In genomic region chr1:144546274-144547171, GRCh38 we compare ENCODE assay signal across 1 cellular context.
TF ChIP-seq lines count a peak whose summit lies in the region.
"Not testable (repeated sequence)": the region's sequence is repeated elsewhere in the genome, so short reads cannot be mapped to it uniquely, and the experiment has no call there.

No MANE protein-coding gene starts in this region.

TF ChIP-seq in K562, 482 proteins besides CTCF, POLR2A, EP300 and RAD21 (continued from another document and continues in another):
- peak in 1 of 2 experiments; percentile 96; a peak in 2 of 4 replicates for TF ChIP-seq ZNF318 (IDR thresholded peaks at IDR 0.05; ENCODE audit: borderline replicate concordance in 1 of 2, low read depth in 1 of 2)
- TF ChIP-seq ELF1 (tag; IDR thresholded peaks at IDR 0.05): peak; percentile 57; the same call in 1 of the 2 replicates
- TF ChIP-seq NR2F6 (CRISPR knock-in tag; IDR thresholded peaks at IDR 0.05): peak; percentile 93
- TF ChIP-seq THAP7 (CRISPR knock-in tag; IDR thresholded peaks at IDR 0.05): peak; percentile 88
- TF ChIP-seq KLF6 (CRISPR knock-in tag; IDR thresholded peaks at IDR 0.05; ENCODE audit: borderline replicate concordance): 0 out of 2 replicates have a peak, but pooled peaks have one; percentile 31
- TF ChIP-seq SUPT5H (IDR thresholded peaks at IDR 0.05): peak; percentile 99
- TF ChIP-seq MAX (CRISPR knock-in tag; IDR thresholded peaks at IDR 0.05): peak; percentile 66
- peak; percentile 11; the same call in 1 of the 2 replicates for TF ChIP-seq SPI1 (IDR thresholded peaks at IDR 0.05; ENCODE audit: borderline replicate concordance, low read depth, low read length)
- TF ChIP-seq DMBX1 (CRISPR knock-in tag; IDR thresholded peaks at IDR 0.05; ENCODE audit: borderline replicate concordance): 0 out of 2 replicates have a peak, but pooled peaks have one; percentile 54
- TF ChIP-seq FOXK2 (conservative IDR thresholded peaks at IDR 0.05 in 1 of 2, IDR thresholded peaks at IDR 0.05 in 1 of 2; ENCODE audit: low read depth in 2 of 2): peak; percentile 72 to 82; a peak in 3 of 4 replicates
- TF ChIP-seq SNIP1 (IDR thresholded peaks at IDR 0.05; ENCODE audit: low read depth): peak; percentile 54; the same call in 1 of the 2 replicates
- TF ChIP-seq ZNF561 (CRISPR knock-in tag; conservative IDR thresholded peaks at IDR 0.05): 0 out of 2 replicates have a peak, but pooled peaks have one; percentile 32
- TF ChIP-seq ESRRA (IDR thresholded peaks at IDR 0.05; ENCODE audit: borderline replicate concordance, low read depth): peak; percentile 47; the same call in 1 of the 2 replicates
- TF ChIP-seq ZC3H8 (IDR thresholded peaks at IDR 0.05): peak; percentile 98
- TF ChIP-seq MED1 (CRISPR knock-in tag; IDR thresholded peaks at IDR 0.05; ENCODE audit: borderline replicate concordance): peak; percentile 97
- TF ChIP-seq KLF16 (IDR thresholded peaks at IDR 0.05): peak; percentile 42; the same call in 1 of the 2 replicates
- TF ChIP-seq LEF1 (IDR thresholded peaks at IDR 0.05): 0 out of 2 replicates have a peak, but pooled peaks have one; percentile 19
- TF ChIP-seq NONO (IDR thresholded peaks at IDR 0.05; ENCODE audit: low read depth in 2 of 2, low read length in 1 of 2): peak; percentile 41 to 68; a peak in 3 of 4 replicates
- TF ChIP-seq GTF2F1 (IDR thresholded peaks at IDR 0.05; ENCODE audit: low read depth, low read length): peak; percentile 99
- peak; percentile 29 for TF ChIP-seq TAF1 (IDR thresholded peaks at IDR 0.05; ENCODE audit: control insufficient read depth, extremely low read depth, insufficient read depth, low read length, severe bottlenecking)
- TF ChIP-seq E2F6 (IDR thresholded peaks at IDR 0.05; ENCODE audit: borderline replicate concordance in 1 of 2, extremely low read depth in 1 of 2, insufficient read depth in 1 of 2, insufficient read length in 1 of 2, low read depth in 1 of 2, low read length in 1 of 2, poor library complexity in 1 of 2, severe bottlenecking in 1 of 2): peak; percentile 66 to 81
- TF ChIP-seq ZNF551 (CRISPR knock-in tag; IDR thresholded peaks at IDR 0.05): peak; percentile 88; the same call in 1 of the 2 replicates
- TF ChIP-seq POLR2G (IDR thresholded peaks at IDR 0.05; ENCODE audit: low read depth, low read length): peak; percentile 84
- peak; percentile 84 for TF ChIP-seq NFIC (IDR thresholded peaks at IDR 0.05)
- peak; percentile 81 for TF ChIP-seq PHTF2 (CRISPR knock-in tag; IDR thresholded peaks at IDR 0.05)
- TF ChIP-seq JUN (IDR thresholded peaks at IDR 0.05; ENCODE audit: borderline replicate concordance, low read depth, low read length): not testable (repeated sequence)
- peak; percentile 73; the same call in 1 of the 2 replicates for TF ChIP-seq JUN (CRISPR knock-in tag; IDR thresholded peaks at IDR 0.05; ENCODE audit: borderline replicate concordance)
- TF ChIP-seq ETS1 (conservative IDR thresholded peaks at IDR 0.05; ENCODE audit: control insufficient read depth, low read depth, low read length): peak; percentile 91
- peak; percentile 89 for TF ChIP-seq ZNF395 (CRISPR knock-in tag; IDR thresholded peaks at IDR 0.05)
- peak; percentile 69; the same call in 1 of the 2 replicates for TF ChIP-seq CXXC5 (CRISPR knock-in tag; IDR thresholded peaks at IDR 0.05)
- TF ChIP-seq ZMIZ1 (IDR thresholded peaks at IDR 0.05; ENCODE audit: low read depth in 2 of 2, low read length in 2 of 2): peak in 1 of 2 experiments; percentile 99; a peak in 2 of 4 replicates
- peak; percentile 98 for TF ChIP-seq ATF7 (IDR thresholded peaks at IDR 0.05)
- TF ChIP-seq TBP (optimal IDR thresholded peaks at IDR 0.05; ENCODE audit: low read depth, low read length): peak; percentile 95
- TF ChIP-seq ZNF76 (CRISPR knock-in tag; IDR thresholded peaks at IDR 0.05; ENCODE audit: borderline replicate concordance): peak; percentile 85
- TF ChIP-seq NCOA4 (IDR thresholded peaks at IDR 0.05; ENCODE audit: partially characterized antibody): peak; percentile 29
- TF ChIP-seq EP400 (IDR thresholded peaks at IDR 0.05): peak; percentile 76
- peak; percentile 41; the same call in 1 of the 2 replicates for TF ChIP-seq SMAD4 (CRISPR knock-in tag; conservative IDR thresholded peaks at IDR 0.05)
- TF ChIP-seq ZNF347 (CRISPR knock-in tag; IDR thresholded peaks at IDR 0.05; ENCODE audit: low read depth): peak; percentile 31; the same call in 1 of the 2 replicates
- TF ChIP-seq RBFOX2 (IDR thresholded peaks at IDR 0.05; ENCODE audit: low read depth, low read length): peak; percentile 87
- peak; percentile 39; the same call in 1 of the 2 replicates for TF ChIP-seq TCF3 (CRISPR knock-in tag; IDR thresholded peaks at IDR 0.05)
- 0 out of 4 replicates have a peak, but pooled peaks of 1 of the 2 experiments have one; percentile 11 for TF ChIP-seq TRIM24 (IDR thresholded peaks at IDR 0.05)
- peak; percentile 84; the same call in 1 of the 2 replicates for TF ChIP-seq HNRNPUL1 (IDR thresholded peaks at IDR 0.05; ENCODE audit: low read length)
- peak; percentile 73; the same call in 1 of the 2 replicates for TF ChIP-seq ZNF766 (CRISPR knock-in tag; conservative IDR thresholded peaks at IDR 0.05)
- TF ChIP-seq SP1 (CRISPR knock-in tag; IDR thresholded peaks at IDR 0.05): peak; percentile 70
- peak; percentile 87; the same call in 1 of the 2 replicates for TF ChIP-seq ZNF655 (CRISPR knock-in tag; IDR thresholded peaks at IDR 0.05)
